ENCODE assay signal across 29 cellular contexts in genomic region chr1:200115532-200115931, GRCh38.
DNase-seq lines count a peak whose midpoint lies in the region; ATAC-seq, FAIRE-seq and TF ChIP-seq lines count a peak whose summit lies in the region.
"Had no signal": no experiment of that assay in that cellular context is flagged by ENCODE, and none has a peak within 500 bp of the region (broad histone marks: within the 10 kb centered on the region; RNA-seq: fewer than 3 reads in every experiment).

No MANE protein-coding gene starts in this region.

- ATAC-seq in GM12878 (peak; percentile 83), memory B cell (ENCODE audit: low read depth) (peak; percentile 44)
- ATAC-seq: natural killer cell treated with Interleukin-12 subunit alpha and Interleukin-12 subunit beta and Interleukin-15 and Interleukin-18, amount 100 ng/mL, for 72 hours; right cardiac atrium; T-helper 17 cell; upper lobe of right lung had no signal

- FAIRE-seq in GM12878 (lab: Jason Lieb, UNC) = no peak
- FAIRE-seq: frontal cortex had no signal

- WGBS in GM12878 (ENCODE audit: insufficient coverage, insufficient replicate concordance, low lambda C conversion rate, missing lambda C conversion rate) = 0% methylated on average over 1 of the region's 1 CpG

- no peaks in the 10 kb centered on the region for H3K36me3 ChIP-seq in GM12878 (ENCODE audit: control insufficient read depth in 2 of 2, insufficient read depth in 2 of 2, low read length in 1 of 2)
- H3K36me3 ChIP-seq: left ventricle myocardium inferior, SJSA1, upper lobe of right lung had no signal

- no peak overlapping the region for H3K4me3 ChIP-seq in GM12878
- H3K4me3 ChIP-seq: HAP-1, left ventricle myocardium inferior, SJSA1, upper lobe of right lung had no signal

- no peaks in the 10 kb centered on the region for H3K36me3 Mint-ChIP-seq in memory B cell
- H3K36me3 Mint-ChIP-seq in type B pancreatic cell = no peaks in the 10 kb centered on the region
- H3K36me3 Mint-ChIP-seq: immature natural killer cell; natural killer cell treated with Interleukin-12 subunit alpha and Interleukin-12 subunit beta and Interleukin-15 and Interleukin-18, amount 100 ng/mL, for 72 hours had no signal

- H3K4me2 ChIP-seq in GM12878 (ENCODE audit: control insufficient read depth, insufficient read depth) = 0 out of 2 replicates have a peak overlapping the region, but pooled peaks have one; percentile 25

- no peaks in the 10 kb centered on the region for H4K20me1 ChIP-seq in GM12878 (ENCODE audit: control insufficient read depth, insufficient read depth)

- POLR2A ChIA-PET in GM12878 (lab: Charles Lee) = interaction anchor here (0.6 to 1.5 kb wide), 6 partner anchors 13 to 188 kb away, joined by 3 to 6 read pairs (median 4); no protein-coding TSS in a partner anchor

- no peaks in the 10 kb centered on the region for H3K9me3 ChIP-seq in GM12878 (replicated peaks; ENCODE audit: control insufficient read depth, insufficient read depth, low read length)
- H3K9me3 ChIP-seq: HAP-1, left ventricle myocardium inferior, SJSA1, upper lobe of right lung had no signal

- peaks cover 6% of the 10 kb centered on the region for H3K27me3 Mint-ChIP-seq in memory B cell
- no peaks in the 10 kb centered on the region for H3K27me3 Mint-ChIP-seq in type B pancreatic cell
- H3K27me3 Mint-ChIP-seq: dendritic cell treated with granulocyte-macrophage colony-stimulating factor and Interleukin-4, amounts not matched to agents 40 ng/mL and 50 ng/mL, for 4 days had no signal

- TF ChIP-seq POLR2A in GM12878 (IDR thresholded peaks at IDR 0.05; ENCODE audit: low read depth, low read length) = no peak

- in situ Hi-C loops in GM12878 (cut with MboI) = no loop called here

- no peaks in the 10 kb centered on the region for H3K79me2 ChIP-seq in GM12878 (ENCODE audit: control insufficient read depth, insufficient read depth, low read length)

- no peak overlapping the region for H3K9ac ChIP-seq in GM12878 (ENCODE audit: control insufficient read depth, insufficient read depth, low read length)

- TF ChIP-seq EP300 in GM12878 (IDR thresholded peaks at IDR 0.05; ENCODE audit: borderline replicate concordance in 1 of 2, control insufficient read depth in 1 of 2, low read depth in 2 of 2, low read length in 2 of 2) = 0 out of 4 replicates have a peak, but pooled peaks of 1 of the 2 experiments have one; percentile 13

- RAD21 ChIA-PET in GM12878 (lab: Charles Lee; ENCODE audit: unreplicated experiment) = interaction anchor here (1.1 to 5.5 kb wide), 2 partner anchors 14 to 17 kb away, joined by 3 to 41 read pairs; no protein-coding TSS in a partner anchor

- TF ChIP-seq CTCF in GM12878 (IDR thresholded peaks at IDR 0.05 in 2 of 3, conservative IDR thresholded peaks at IDR 0.05 in 1 of 3; ENCODE audit: control insufficient read depth in 2 of 3, extremely low read depth in 1 of 3, insufficient read depth in 1 of 3, low read depth in 3 of 3, low read length in 3 of 3) = no peak
- TF ChIP-seq CTCF in type B pancreatic cell (conservative IDR thresholded peaks at IDR 0.05) = no peak

- H3K4me3 Mint-ChIP-seq in memory B cell (no peak overlapping the region), type B pancreatic cell (no peak overlapping the region)
- H3K4me3 Mint-ChIP-seq: dendritic cell treated with granulocyte-macrophage colony-stimulating factor and Interleukin-4, amounts not matched to agents 40 ng/mL and 50 ng/mL, for 4 days; immature natural killer cell; natural killer cell treated with Interleukin-12 subunit alpha and Interleukin-12 subunit beta and Interleukin-15 and Interleukin-18, amount 100 ng/mL, for 72 hours; T-helper 17 cell had no signal

- CTCF ChIA-PET in GM12878 (lab: Yijun Ruan, JAX) = interaction anchor here (1.1 to 1.8 kb wide), 2 partner anchors 17 to 24 kb away, joined by 3 to 6 read pairs; no protein-coding TSS in a partner anchor

- no peaks in the 10 kb centered on the region; the same call in 1 of the 2 replicates for H3K4me1 ChIP-seq in GM12878 (ENCODE audit: control insufficient read depth, insufficient read depth, low read length)
- H3K4me1 ChIP-seq: HAP-1, left ventricle myocardium inferior, SJSA1, upper lobe of right lung had no signal

- DNase-seq in SKM-1 (lab: John Stamatoyannopoulos, UW; ENCODE audit: unreplicated experiment) (peak; percentile 11), SKM-1 treated with dmso at 0.1 percent for 144 hours (lab: John Stamatoyannopoulos, UW; ENCODE audit: unreplicated experiment) (no peak), GM12878 (ENCODE audit: low read depth, low spot score) (no peak), memory B cell (ENCODE audit: low spot score in 2 of 2) (no peak), type B pancreatic cell (ENCODE audit: extremely low spot score, unreplicated experiment) (no peak), DMS53 treated with DMSO at 0.1 percent for 48 hours (lab: John Stamatoyannopoulos, UW; ENCODE audit: unreplicated experiment) (no peak), NCI-H1436 treated with DMSO at 0.1 percent for 48 hours (lab: John Stamatoyannopoulos, UW) (no peak)
- DNase-seq in activated effector memory CD4-positive, alpha-beta T cell treated with Interleukin-2 at 50 U/mL for 16 hours = no peak
- DNase-seq: ACHN; activated CD4-positive, alpha-beta T cell treated with anti-CD3 and anti-CD28 coated beads for 1 hour; activated gamma-delta T cell treated with Interleukin-2 at 50 U/mL for 16 hours; activated T-cell treated with anti-CD3 and anti-CD28 coated beads for 4 hours; central memory CD4-positive, alpha-beta T cell; DMS153; immature natural killer cell; KG1; left ventricle myocardium inferior; midbrain; right cardiac atrium; stimulated activated CD4-positive, alpha-beta T cell treated with anti-CD3 and anti-CD28 coated beads, Interleukin-12 subunit alpha, Interleukin-12 subunit beta, amount 100 ng/mL, for 4 hours; stimulated activated CD4-positive, alpha-beta T cell treated with anti-CD3 and anti-CD28 coated beads, Interleukin-4, amount 100 ng/mL, for 1 hour; substantia nigra; T-helper 17 cell; upper lobe of right lung had no signal

- H3K27ac Mint-ChIP-seq in memory B cell = no peak overlapping the region
- H3K27ac Mint-ChIP-seq in type B pancreatic cell = peak overlapping the region; percentile 15
- H3K27ac Mint-ChIP-seq: dendritic cell treated with granulocyte-macrophage colony-stimulating factor and Interleukin-4, amounts not matched to agents 40 ng/mL and 50 ng/mL, for 4 days; immature natural killer cell; natural killer cell treated with Interleukin-12 subunit alpha and Interleukin-12 subunit beta and Interleukin-15 and Interleukin-18, amount 100 ng/mL, for 72 hours; T-helper 17 cell had no signal

- no peak for TF ChIP-seq RAD21 in GM12878 (IDR thresholded peaks at IDR 0.05; ENCODE audit: insufficient read depth, low read depth, low read length)

- no peak overlapping the region for H3K27ac ChIP-seq in GM12878 (ENCODE audit: control insufficient read depth, insufficient read depth)
- H3K27ac ChIP-seq: left ventricle myocardium inferior, SJSA1, upper lobe of right lung had no signal

- H3K4me1 Mint-ChIP-seq in memory B cell (no peaks in the 10 kb centered on the region), type B pancreatic cell (ENCODE audit: unreplicated experiment) (peaks cover 21% of the 10 kb centered on the region)
- H3K4me1 Mint-ChIP-seq: immature natural killer cell had no signal

- H3K27me3 ChIP-seq in GM12878 (replicated peaks in 1 of 2; ENCODE audit: control insufficient read depth in 2 of 2, insufficient read depth in 2 of 2, low read length in 1 of 2) = no peaks in the 10 kb centered on the region
- H3K27me3 ChIP-seq: SJSA1, upper lobe of right lung had no signal

- SMC1A ChIA-PET in GM12878 (lab: Charles Lee; ENCODE audit: uncharacterized antibody, unreplicated experiment) = interaction anchor here (1.4 to 8.7 kb wide), 8 partner anchors 11 to 160 kb away, joined by 3 to 89 read pairs (median 5); no protein-coding TSS in a partner anchor

- BruUV-seq in GM12878 (replicated peaks; lab: Mats Ljungman, UMichigan) = no TSS peak

- H2AFZ ChIP-seq in GM12878 (ENCODE audit: control insufficient read depth, low read depth, low read length) = 0 out of 2 replicates have a peak overlapping the region, but pooled peaks have one; percentile 1

- H3K9me3 Mint-ChIP-seq in memory B cell (no peaks in the 10 kb centered on the region), type B pancreatic cell (no peaks in the 10 kb centered on the region)
- H3K9me3 Mint-ChIP-seq: dendritic cell treated with granulocyte-macrophage colony-stimulating factor and Interleukin-4, amounts not matched to agents 40 ng/mL and 50 ng/mL, for 4 days; immature natural killer cell; natural killer cell treated with Interleukin-12 subunit alpha and Interleukin-12 subunit beta and Interleukin-15 and Interleukin-18, amount 100 ng/mL, for 72 hours had no signal

- intact Hi-C loops in GM12878 (cut with micrococcal nuclease; ENCODE audit: unreplicated experiment) = no loop called here

TF ChIP-seq in GM12878, 131 proteins besides CTCF, POLR2A, EP300 and RAD21 (continues in another document):
- peak; percentile 44 for TF ChIP-seq IKZF1 (conservative IDR thresholded peaks at IDR 0.05)
- peak; percentile 60 for TF ChIP-seq SPI1 (IDR thresholded peaks at IDR 0.05; ENCODE audit: borderline replicate concordance, insufficient read depth, low read depth, low read length)
- TF ChIP-seq POU2F2 (IDR thresholded peaks at IDR 0.05; ENCODE audit: borderline replicate concordance, low read depth, low read length) = no peak
- no peak for TF ChIP-seq BACH1 (IDR thresholded peaks at IDR 0.05; ENCODE audit: borderline replicate concordance)
- no peak for TF ChIP-seq RELA (IDR thresholded peaks at IDR 0.05; ENCODE audit: borderline replicate concordance, partially characterized antibody)
- peak; percentile 12 to 25; a peak in 2 of 4 replicates for TF ChIP-seq IKZF2 (IDR thresholded peaks at IDR 0.05)
- peak; percentile 52; the same call in 1 of the 2 replicates for TF ChIP-seq RELB (IDR thresholded peaks at IDR 0.05; ENCODE audit: low read depth)
- TF ChIP-seq MTA2 (IDR thresholded peaks at IDR 0.05; ENCODE audit: low read depth) = peak; percentile 80
- TF ChIP-seq NBN (IDR thresholded peaks at IDR 0.05) = 0 out of 2 replicates have a peak, but pooled peaks have one; percentile 50
- TF ChIP-seq ATF7 (IDR thresholded peaks at IDR 0.05; ENCODE audit: low read depth) = peak; percentile 35; the same call in 1 of the 2 replicates
